9 cellular contexts compared by ENCODE assay signal in the genomic region with DNA sequence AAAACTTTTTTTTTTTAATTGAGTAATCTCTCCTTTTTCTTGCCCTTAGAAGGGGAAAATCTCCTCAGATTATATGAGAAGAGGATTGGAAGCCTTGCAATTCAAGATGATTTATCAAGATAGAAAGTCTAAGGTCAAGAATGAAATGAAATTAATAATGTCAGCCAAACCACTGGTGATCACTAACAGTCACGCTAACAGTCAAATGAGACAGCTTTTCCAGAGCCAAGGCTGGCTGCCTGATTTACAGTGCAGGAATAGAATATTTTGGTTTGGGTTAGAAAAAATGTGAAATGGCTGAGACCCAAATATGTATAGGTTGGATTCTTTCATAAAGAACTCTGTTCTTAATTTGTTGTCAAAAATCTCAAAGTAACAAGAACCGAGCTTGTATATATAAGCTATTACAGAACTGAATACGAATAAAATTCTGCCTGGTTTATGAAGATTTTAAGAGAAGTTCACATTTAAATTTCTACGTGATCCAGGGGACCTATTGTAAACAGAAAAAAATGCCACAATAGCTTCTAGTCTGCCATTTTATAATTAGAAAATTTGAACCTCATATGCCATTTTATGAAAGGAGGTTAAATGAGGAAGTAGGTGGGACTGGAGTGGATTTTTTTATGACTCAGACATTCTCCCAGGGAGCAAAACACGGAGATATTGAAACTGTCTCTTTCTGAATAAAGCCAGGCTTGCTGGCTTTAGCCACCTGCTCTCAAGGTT.
DNase-seq lines count a peak whose midpoint lies in the region; TF ChIP-seq lines count a peak whose summit lies in the region.
"Had no signal": no experiment of that assay in that cellular context is flagged by ENCODE, and none has a peak within 500 bp of the region (broad histone marks: within the 10 kb centered on the region; RNA-seq: fewer than 3 reads in every experiment).

No MANE protein-coding gene starts in this region.

- WGBS in thyroid gland, 2 donors: 65 to 76% methylated on average over 5 of the region's 5 CpGs

- no peak for TF ChIP-seq POLR2A in thyroid gland (IDR thresholded peaks at IDR 0.05)

- H3K36me3 ChIP-seq in thyroid gland: no peaks in the 10 kb centered on the region
- no peaks in the 10 kb centered on the region for H3K36me3 ChIP-seq in OCI-LY7 (ENCODE audit: insufficient read depth, low read length)

- CTCF ChIA-PET in OCI-LY7 (lab: Charles Lee; ENCODE audit: unreplicated experiment): no interaction called here

- no TSS peak for BruUV-seq in OCI-LY7 (replicated peaks; lab: Mats Ljungman, UMichigan)

- no peaks in the 10 kb centered on the region for H3K79me2 ChIP-seq in OCI-LY7 (ENCODE audit: insufficient read depth, low read depth, low read length)

- H3K9me3 ChIP-seq in thyroid gland: no peaks in the 10 kb centered on the region
- H3K9me3 ChIP-seq in OCI-LY7 (ENCODE audit: low read length): no peaks in the 10 kb centered on the region

- H3K4me3 ChIP-seq in fibroblast of pulmonary artery (replicated peaks; ENCODE audit: low read depth, low read length): no peak overlapping the region
- H3K4me3 ChIP-seq in thyroid gland (replicated peaks in 1 of 3): no peak overlapping the region
- H3K4me3 ChIP-seq in OCI-LY7 (ENCODE audit: low read depth, low read length, poor library complexity, severe bottlenecking): no peak overlapping the region

- H3K4me1 ChIP-seq in thyroid gland (peaks cover 22 to 51% of the 10 kb centered on the region in 2 donors), OCI-LY7 (ENCODE audit: insufficient read depth, low read length, poor library complexity, severe bottlenecking) (no peaks in the 10 kb centered on the region)

- DNase-seq in HCEC 1CT: peak; percentile 74
- DNase-seq in SIG-M5 (lab: John Stamatoyannopoulos, UW): peak; percentile 25
- peak; percentile 53 for DNase-seq in fibroblast of pulmonary artery (ENCODE audit: low read depth)
- no peak for DNase-seq in thyroid gland
- no peak for DNase-seq in NCI-H345 treated with DMSO at 0.1 percent for 48 hours (lab: John Stamatoyannopoulos, UW; ENCODE audit: unreplicated experiment)
- DNase-seq in SW480 (ENCODE audit: low spot score): no peak
- DNase-seq in OCI-LY7 (ENCODE audit: low spot score): no peak
- DNase-seq in NK-92 (lab: John Stamatoyannopoulos, UW; ENCODE audit: unreplicated experiment): no peak
- DNase-seq: H9 had no signal

- H3K27ac ChIP-seq in thyroid gland (peak overlapping the region in 2 of 3 donors; percentile 27 to 49), OCI-LY7 (ENCODE audit: low read depth, low read length, poor library complexity, severe bottlenecking) (no peak overlapping the region)

- no peak overlapping the region for H3K4me2 ChIP-seq in OCI-LY7 (ENCODE audit: low read length)

- intact Hi-C loops in thyroid gland (cut with DNase I): no loop called here
- intact Hi-C loops in OCI-LY7 (cut with micrococcal nuclease; ENCODE audit: unreplicated experiment): no loop called here

- H3K9me2 ChIP-seq in OCI-LY7 (ENCODE audit: insufficient read depth, low read length): no peaks in the 10 kb centered on the region

- POLR2A ChIA-PET in OCI-LY7 (lab: Charles Lee): interaction anchor here (0.6 kb wide), 1 partner anchor 125 kb away, joined by 4 read pairs; no protein-coding TSS in a partner anchor

- TF ChIP-seq CTCF in fibroblast of pulmonary artery (IDR thresholded peaks at IDR 0.05; ENCODE audit: low read length, missing control alignments) (no peak), thyroid gland (IDR thresholded peaks at IDR 0.05) (no peak), OCI-LY7 (conservative IDR thresholded peaks at IDR 0.05; ENCODE audit: low read length) (no peak)

- H4K20me1 ChIP-seq in OCI-LY7 (ENCODE audit: insufficient read depth, low read length): no peaks in the 10 kb centered on the region

- H3K27me3 ChIP-seq in thyroid gland: no peaks in the 10 kb centered on the region

- H2AFZ ChIP-seq in OCI-LY7 (ENCODE audit: low read length): no peak overlapping the region; the same call in 1 of the 2 replicates

Comparison
In these comparisons a context has a peak if more than half of its experiments do, and no peak if none do; other contexts are left out.
1. DNase-seq: peak in HCEC 1CT (single experiment), SIG-M5 (single experiment) and fibroblast of pulmonary artery (single experiment); none in thyroid gland (0 of 2), NCI-H345 treated with DMSO at 0.1 percent for 48 hours (single experiment), SW480 (single experiment), OCI-LY7 (single experiment) and NK-92 (single experiment).